10 cellular contexts compared by ENCODE assay signal in the genomic region with DNA sequence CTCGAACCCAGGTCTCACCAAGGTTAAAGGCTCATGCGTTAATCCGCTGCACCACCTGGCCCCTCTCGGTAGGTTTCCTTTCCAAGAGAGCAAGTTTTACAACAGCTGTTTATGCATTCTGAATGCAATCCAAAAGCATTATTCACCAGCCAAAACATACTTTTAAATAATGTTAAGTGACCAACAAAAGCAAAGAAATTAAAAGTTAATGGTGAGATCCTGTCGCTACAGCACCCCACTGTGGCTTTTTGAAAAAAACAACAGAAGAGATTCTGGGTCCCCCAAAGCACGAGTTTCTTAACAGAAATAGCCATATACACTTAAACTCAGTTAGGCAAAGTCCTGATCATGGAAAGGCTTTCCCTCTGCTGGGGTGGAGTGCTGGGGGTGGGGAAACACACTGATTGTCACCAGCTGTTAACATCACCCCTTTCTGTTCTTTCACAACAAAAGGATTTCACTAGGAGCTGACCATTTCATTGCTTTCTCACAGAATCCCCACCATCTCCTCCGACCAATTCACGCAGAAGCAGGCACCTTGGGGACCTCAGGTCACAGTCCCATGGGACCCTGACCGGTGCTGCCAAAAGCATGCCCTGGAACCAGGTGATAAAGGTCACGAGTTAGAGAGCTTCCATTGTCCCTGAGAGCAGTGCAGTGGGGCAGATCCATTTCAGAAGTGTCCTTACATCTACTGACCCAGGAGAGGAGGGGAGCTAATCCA. TPM values are rescaled to one million over a fixed set of nuclear protein-coding genes. Genes with fewer than 3 reads are reported as not detected.
DNase-seq lines count a peak whose midpoint lies in the region; FAIRE-seq and TF ChIP-seq lines count a peak whose summit lies in the region.
"Had no signal": no experiment of that assay in that cellular context is flagged by ENCODE, and none has a peak within 500 bp of the region (broad histone marks: within the 10 kb centered on the region; RNA-seq: fewer than 3 reads in every experiment).

No MANE protein-coding gene starts in this region.

- POLR2A ChIA-PET in activated CD4-positive, alpha-beta memory T cell treated with anti-CD3 and anti-CD28 coated beads, Interleukin-2, amount 10 ng/mL, durations not matched to agents 7 days and 5 days (lab: Charles Lee) = no interaction called here

- TF ChIP-seq CTCF in AG10803 (conservative IDR thresholded peaks at IDR 0.05; ENCODE audit: low read length) (peak; percentile 28; the same call in 1 of the 2 replicates), esophagus muscularis mucosa (IDR thresholded peaks at IDR 0.05) (peak in 1 of 3 experiments; percentile 5), nephron (IDR thresholded peaks at IDR 0.05; ENCODE audit: unreplicated experiment in 3 of 3) (peak in 1 of 3 experiments; percentile 13)

- no peaks in the 10 kb centered on the region for H3K9me3 Mint-ChIP-seq in nephron
- H3K9me3 Mint-ChIP-seq in activated CD4-positive, alpha-beta memory T cell treated with anti-CD3 and anti-CD28 coated beads, Interleukin-2, amount 10 ng/mL, durations not matched to agents 7 days and 5 days = no peaks in the 10 kb centered on the region
- H3K9me3 Mint-ChIP-seq: CD8-positive, alpha-beta T cell had no signal

- TF ChIP-seq POLR2A in esophagus muscularis mucosa (IDR thresholded peaks at IDR 0.05; ENCODE audit: low read depth) = no peak

- TF ChIP-seq EP300 in esophagus muscularis mucosa (IDR thresholded peaks at IDR 0.05) = no peak

- WGBS in esophagus muscularis mucosa = 34% methylated on average over 10 of the region's 10 CpGs

- peaks cover 67% of the 10 kb centered on the region for H3K4me1 Mint-ChIP-seq in nephron
- H3K4me1 Mint-ChIP-seq in activated CD4-positive, alpha-beta memory T cell treated with anti-CD3 and anti-CD28 coated beads, Interleukin-2, amount 10 ng/mL, durations not matched to agents 7 days and 5 days = no peaks in the 10 kb centered on the region

- H3K27me3 ChIP-seq in HUES48 (ENCODE audit: control insufficient read depth, insufficient read depth, low read length) = no peaks in the 10 kb centered on the region
- H3K27me3 ChIP-seq in esophagus muscularis mucosa = no peaks in the 10 kb centered on the region

- 0 out of 2 replicates have a peak overlapping the region, but pooled peaks have one; percentile 25 for H3K9ac ChIP-seq in HUES48 (ENCODE audit: low read depth, low read length)

- peak overlapping the region; percentile 23 for H3K4me3 ChIP-seq in AG10803 (ENCODE audit: low read length)
- peak overlapping the region; percentile 8; the same call in 1 of the 2 replicates for H3K4me3 ChIP-seq in HUES48 (ENCODE audit: low read depth, low read length)
- H3K4me3 ChIP-seq in esophagus muscularis mucosa = no peak overlapping the region

- H3K36me3 Mint-ChIP-seq in nephron (ENCODE audit: low read depth) = peaks cover 71% of the 10 kb centered on the region
- H3K36me3 Mint-ChIP-seq in activated CD4-positive, alpha-beta memory T cell treated with anti-CD3 and anti-CD28 coated beads, Interleukin-2, amount 10 ng/mL, durations not matched to agents 7 days and 5 days (ENCODE audit: low read depth) = peaks cover 11% of the 10 kb centered on the region

- H3K9me3 ChIP-seq in HUES48 (ENCODE audit: control insufficient read depth, insufficient read depth, low read length) (no peaks in the 10 kb centered on the region), esophagus muscularis mucosa (no peaks in the 10 kb centered on the region)

- H3K36me3 ChIP-seq in HUES48 (ENCODE audit: control insufficient read depth, insufficient read depth, low read length) = peaks cover 39% of the 10 kb centered on the region
- peaks cover 0 to 16% (median 8%) of the 10 kb centered on the region in 4 donors for H3K36me3 ChIP-seq in esophagus muscularis mucosa

- peak overlapping the region; percentile 92 for H3K27ac ChIP-seq in HUES48 (ENCODE audit: low read depth, low read length)
- H3K27ac ChIP-seq in esophagus muscularis mucosa (replicated peaks in 1 of 4) = peak overlapping the region; percentile 39 to 70 (median 58)

- CTCF ChIA-PET in activated CD4-positive, alpha-beta memory T cell treated with anti-CD3 and anti-CD28 coated beads, Interleukin-2, amount 10 ng/mL, durations not matched to agents 7 days and 5 days (lab: Charles Lee) = no interaction called here

- DNase-seq in AG10803 (ENCODE audit: low read depth) (peak; percentile 84), esophagus muscularis mucosa (ENCODE audit: extremely low spot score) (no peak), GM19239 (ENCODE audit: insufficient read length, low spot score) (no peak)
- DNase-seq in activated CD4-positive, alpha-beta memory T cell treated with anti-CD3 and anti-CD28 coated beads, Interleukin-2, amount 10 ng/mL, durations not matched to agents 7 days and 5 days = no peak
- no peak for DNase-seq in activated CD4-positive, alpha-beta T cell treated with anti-CD3 and anti-CD28 coated beads for 48 hours
- DNase-seq in stimulated activated naive CD4-positive, alpha-beta T cell treated with Interleukin-2 at 50 U/mL for 16 hours (lab: John Stamatoyannopoulos, UW) = no peak
- DNase-seq: CD8-positive, alpha-beta T cell; NCI-H510A treated with DMSO at 0.1 percent for 48 hours had no signal

- peak overlapping the region in 1 of 3 experiments; percentile 4 for H3K4me3 Mint-ChIP-seq in nephron
- H3K4me3 Mint-ChIP-seq in activated CD4-positive, alpha-beta memory T cell treated with anti-CD3 and anti-CD28 coated beads, Interleukin-2, amount 10 ng/mL, durations not matched to agents 7 days and 5 days = no peak overlapping the region
- H3K4me3 Mint-ChIP-seq: CD8-positive, alpha-beta T cell had no signal

- FAIRE-seq in GM19239 (lab: Jason Lieb, UNC) = no peak

- intact Hi-C loops in esophagus muscularis mucosa (cut with DNase I) = loop anchor here (2.0 to 5.0 kb wide), 2 partner anchors 49 to 270 kb away; a partner anchor contains a TSS

- H3K4me1 ChIP-seq in HUES48 (ENCODE audit: control insufficient read depth, insufficient read depth, low read length) (peaks cover 65% of the 10 kb centered on the region), esophagus muscularis mucosa (peaks cover 24 to 30% (median 24%) of the 10 kb centered on the region in 4 donors)

- peak overlapping the region; percentile 50 to 90 (median 69) for H3K27ac Mint-ChIP-seq in nephron
- no peak overlapping the region for H3K27ac Mint-ChIP-seq in activated CD4-positive, alpha-beta memory T cell treated with anti-CD3 and anti-CD28 coated beads, Interleukin-2, amount 10 ng/mL, durations not matched to agents 7 days and 5 days
- H3K27ac Mint-ChIP-seq: CD8-positive, alpha-beta T cell had no signal

- no peaks in the 10 kb centered on the region for H3K27me3 Mint-ChIP-seq in nephron (ENCODE audit: low read depth)
- H3K27me3 Mint-ChIP-seq in activated CD4-positive, alpha-beta memory T cell treated with anti-CD3 and anti-CD28 coated beads, Interleukin-2, amount 10 ng/mL, durations not matched to agents 7 days and 5 days = no peaks in the 10 kb centered on the region

RNA-seq across cellular contexts. Expression of a gene that starts 51.2 kb away (rescaled TPM):
- 10 to 100 TPM; 11.1 to 27.2 (median 19.0) TPM for total RNA-seq in esophagus muscularis mucosa
- 10 to 100 TPM in 1 of 2 experiments, 1 to 10 TPM in 1; 7.9 to 10.3 TPM for total RNA-seq in activated CD4-positive, alpha-beta memory T cell treated with anti-CD3 and anti-CD28 coated beads, Interleukin-2, amount 10 ng/mL, durations not matched to agents 7 days and 5 days

Comparison
In these comparisons a context has a peak if more than half of its experiments do, and no peak if none do; other contexts are left out.
1. H3K4me3 ChIP-seq: peak in AG10803 (single experiment) and HUES48 (single experiment); none in esophagus muscularis mucosa (0 of 4).